In genomic region chr9:19247420-19247819, GRCh38 we compare ENCODE assay signal across 25 cellular contexts.
"Had no signal": no experiment of that assay in that cellular context is flagged by ENCODE, and none has a peak within 500 bp of the region (broad histone marks: within the 10 kb centered on the region; RNA-seq: fewer than 3 reads in every experiment).

No MANE protein-coding gene starts in this region.

- H3K4me3 ChIP-seq: SJCRH30 had no signal

- H3K36me3 ChIP-seq: SJCRH30 had no signal

- H3K9ac ChIP-seq: SK-N-SH had no signal

- H3K4me1 ChIP-seq: SJCRH30 had no signal

- DNase-seq: activated CD4-positive, alpha-beta T cell treated with anti-CD3 and anti-CD28 coated beads for 1 hour; activated CD4-positive, alpha-beta T cell treated with anti-CD3 and anti-CD28 coated beads, Interleukin-2, amount 10 ng/mL, durations not matched to agents 24 days and 14 days; activated CD4-positive, alpha-beta T cell treated with anti-CD3 and anti-CD28 coated beads, Interleukin-2, amount 50 U/mL, for 48 hours; activated CD8-positive, alpha-beta memory T cell treated with anti-CD3 and anti-CD28 coated beads, Interleukin-2, amount 10 ng/mL, durations not matched to agents 7 days and 5 days; activated gamma-delta T cell; activated naive CD4-positive, alpha-beta T cell treated with anti-CD3 and anti-CD28 coated beads for 36 hours; activated naive CD8-positive, alpha-beta T cell treated with anti-CD3 and anti-CD28 coated beads, Interleukin-2, amount 10 ng/mL, durations not matched to agents 7 days and 5 days; activated T-cell treated with anti-CD3 and anti-CD28 coated beads, Interleukin-2, amount 50 U/mL, for 4 hours; Kasumi-1; NCI-H1105 treated with DMSO at 0.1 percent for 48 hours; NCI-H1436 treated with DMSO at 0.1 percent for 48 hours; NCI-H187; NCI-H2081; NCI-H510A treated with DMSO at 0.1 percent for 48 hours; NCI-H69; NK-92 treated with Interleukin-12 subunit alpha and Interleukin-12 subunit beta, amount 100 ng/mL, for 24 hours; OCI-M1; RPMI8226; SJCRH30; SK-N-SH; SW 1271 had no signal

- H3K4me2 ChIP-seq: SK-N-SH had no signal

- H3K27ac ChIP-seq: SJCRH30 had no signal

- H3K27me3 ChIP-seq: SJCRH30 had no signal

- H3K9me3 Mint-ChIP-seq: activated CD4-positive, alpha-beta T cell treated with anti-CD3 and anti-CD28 coated beads, Interleukin-2, amount 10 ng/mL, durations not matched to agents 24 days and 14 days; activated naive CD4-positive, alpha-beta T cell treated with anti-CD3 and anti-CD28 coated beads for 36 hours; activated naive CD8-positive, alpha-beta T cell treated with anti-CD3 and anti-CD28 coated beads, Interleukin-2, amount 10 ng/mL, durations not matched to agents 7 days and 5 days; activated T-cell treated with anti-CD3 and anti-CD28 coated beads, Interleukin-2, amount 50 U/mL, for 4 hours had no signal

- H3K9me3 ChIP-seq: SJCRH30, SK-N-SH had no signal

- H3K27me3 Mint-ChIP-seq: activated CD4-positive, alpha-beta T cell treated with anti-CD3 and anti-CD28 coated beads, Interleukin-2, amount 10 ng/mL, durations not matched to agents 24 days and 14 days; activated CD8-positive, alpha-beta memory T cell treated with anti-CD3 and anti-CD28 coated beads, Interleukin-2, amount 10 ng/mL, durations not matched to agents 7 days and 5 days; activated naive CD8-positive, alpha-beta T cell treated with anti-CD3 and anti-CD28 coated beads, Interleukin-2, amount 10 ng/mL, durations not matched to agents 7 days and 5 days; brain had no signal

- H3K4me3 Mint-ChIP-seq: activated CD4-positive, alpha-beta T cell treated with anti-CD3 and anti-CD28 coated beads, Interleukin-2, amount 10 ng/mL, durations not matched to agents 24 days and 14 days; activated CD8-positive, alpha-beta memory T cell treated with anti-CD3 and anti-CD28 coated beads, Interleukin-2, amount 10 ng/mL, durations not matched to agents 7 days and 5 days; activated naive CD4-positive, alpha-beta T cell treated with anti-CD3 and anti-CD28 coated beads for 36 hours; activated naive CD8-positive, alpha-beta T cell treated with anti-CD3 and anti-CD28 coated beads, Interleukin-2, amount 10 ng/mL, durations not matched to agents 7 days and 5 days; activated T-cell treated with anti-CD3 and anti-CD28 coated beads, Interleukin-2, amount 50 U/mL, for 4 hours; brain had no signal

- FAIRE-seq: astrocyte had no signal

- H3K27ac Mint-ChIP-seq: activated CD4-positive, alpha-beta T cell treated with anti-CD3 and anti-CD28 coated beads, Interleukin-2, amount 10 ng/mL, durations not matched to agents 24 days and 14 days; activated CD8-positive, alpha-beta memory T cell treated with anti-CD3 and anti-CD28 coated beads, Interleukin-2, amount 10 ng/mL, durations not matched to agents 7 days and 5 days; activated naive CD4-positive, alpha-beta T cell treated with anti-CD3 and anti-CD28 coated beads for 36 hours; activated naive CD8-positive, alpha-beta T cell treated with anti-CD3 and anti-CD28 coated beads, Interleukin-2, amount 10 ng/mL, durations not matched to agents 7 days and 5 days; brain had no signal

- ATAC-seq: activated CD8-positive, alpha-beta memory T cell treated with anti-CD3 and anti-CD28 coated beads, Interleukin-2, amount 10 ng/mL, durations not matched to agents 7 days and 5 days; activated T-cell treated with anti-CD3 and anti-CD28 coated beads, Interleukin-2, amount 50 U/mL, for 4 hours; Panc1; Right ventricle myocardium inferior had no signal
